8 cellular contexts compared by ENCODE assay signal in the genomic region with DNA sequence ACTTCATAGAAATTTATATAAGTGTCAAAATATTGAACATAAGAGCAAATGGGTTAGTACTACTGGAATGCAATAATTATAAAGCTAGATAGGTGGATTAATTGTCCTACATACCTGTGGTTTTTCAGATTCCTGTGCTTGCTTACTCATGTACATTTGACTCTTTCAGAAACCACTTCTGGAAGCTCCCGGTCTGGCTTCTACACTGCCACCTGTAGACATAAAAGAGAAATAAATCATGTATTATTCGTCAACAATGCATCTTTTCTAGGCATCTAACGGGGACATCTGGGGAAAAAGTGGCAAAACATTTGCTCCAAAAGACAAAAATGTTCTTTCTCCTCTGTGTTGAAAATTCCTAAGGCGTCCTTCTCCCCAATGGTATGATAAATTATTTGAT.
DNase-seq lines count a peak whose midpoint lies in the region; ATAC-seq and TF ChIP-seq lines count a peak whose summit lies in the region.

No MANE protein-coding gene starts in this region.

- H3K27me3 ChIP-seq in smooth muscle cell (ENCODE audit: low read depth) = no peaks in the 10 kb centered on the region

- CTCF ChIA-PET in activated CD4-positive, alpha-beta memory T cell treated with anti-CD3 and anti-CD28 coated beads, Interleukin-2, amount 10 ng/mL, durations not matched to agents 7 days and 5 days (lab: Charles Lee) = interaction anchor here (1.0 to 1.8 kb wide), 5 partner anchors 13 to 537 kb away, joined by 3 to 8 read pairs (median 5); no protein-coding TSS in a partner anchor

- WGBS in smooth muscle cell (ENCODE audit: low lambda C conversion rate) = 22% methylated on average over 4 of the region's 4 CpGs

- TF ChIP-seq CTCF in smooth muscle cell (IDR thresholded peaks at IDR 0.05; ENCODE audit: borderline replicate concordance, insufficient read depth, poor library complexity, severe bottlenecking) = no peak

- peaks cover 34% of the 10 kb centered on the region for H3K36me3 Mint-ChIP-seq in activated CD4-positive, alpha-beta memory T cell treated with anti-CD3 and anti-CD28 coated beads, Interleukin-2, amount 10 ng/mL, durations not matched to agents 7 days and 5 days (ENCODE audit: low read depth)

- H3K9me3 Mint-ChIP-seq in activated CD4-positive, alpha-beta memory T cell treated with anti-CD3 and anti-CD28 coated beads, Interleukin-2, amount 10 ng/mL, durations not matched to agents 7 days and 5 days = no peaks in the 10 kb centered on the region

- no peaks in the 10 kb centered on the region for H3F3A ChIP-seq in smooth muscle cell (ENCODE audit: low read depth)

- peak; percentile 14 for DNase-seq in activated naive CD4-positive, alpha-beta T cell treated with Interleukin-2 at 50 U/mL for 16 hours
- no peak for DNase-seq in activated naive CD4-positive, alpha-beta T cell (lab: John Stamatoyannopoulos, UW)
- peak; percentile 43 for DNase-seq in NCI-H1105 treated with DMSO at 0.1 percent for 48 hours (lab: John Stamatoyannopoulos, UW)
- peak; percentile 30 for DNase-seq in activated CD4-positive, alpha-beta memory T cell treated with anti-CD3 and anti-CD28 coated beads, Interleukin-2, amount 10 ng/mL, durations not matched to agents 7 days and 5 days
- peak; percentile 1 for DNase-seq in globus pallidus (ENCODE audit: low spot score)
- no peak for DNase-seq in smooth muscle cell (lab: John Stamatoyannopoulos, UW; ENCODE audit: unreplicated experiment)

- peaks cover 24% of the 10 kb centered on the region for H3K4me1 ChIP-seq in smooth muscle cell (ENCODE audit: low read depth)

- no peak overlapping the region for H2AFZ ChIP-seq in smooth muscle cell (ENCODE audit: low read depth)

- no peaks in the 10 kb centered on the region for H3K9me3 ChIP-seq in smooth muscle cell (replicated peaks; ENCODE audit: low read depth)

- peaks cover 26% of the 10 kb centered on the region for H4K20me1 ChIP-seq in smooth muscle cell (ENCODE audit: low read depth)

- no peak for ATAC-seq in GM18498 (IDR thresholded peaks at IDR 0.05; ENCODE audit: unreplicated experiment)
- ATAC-seq in GM21423 (IDR thresholded peaks at IDR 0.05; ENCODE audit: unreplicated experiment) = no peak

- H3K27ac Mint-ChIP-seq in activated CD4-positive, alpha-beta memory T cell treated with anti-CD3 and anti-CD28 coated beads, Interleukin-2, amount 10 ng/mL, durations not matched to agents 7 days and 5 days = peak overlapping the region; percentile 89

- peaks cover 54% of the 10 kb centered on the region for H3K4me1 Mint-ChIP-seq in activated CD4-positive, alpha-beta memory T cell treated with anti-CD3 and anti-CD28 coated beads, Interleukin-2, amount 10 ng/mL, durations not matched to agents 7 days and 5 days

- H3K4me3 ChIP-seq in smooth muscle cell = peak overlapping the region; percentile 55

- peak overlapping the region; percentile 41 for H3K27ac ChIP-seq in smooth muscle cell (ENCODE audit: low read depth)

- H3K4me2 ChIP-seq in smooth muscle cell = peak overlapping the region; percentile 73

- peaks cover 60% of the 10 kb centered on the region for H3K79me2 ChIP-seq in smooth muscle cell (ENCODE audit: low read depth)

- no peaks in the 10 kb centered on the region for H3K36me3 ChIP-seq in smooth muscle cell (ENCODE audit: low read depth)

- H3K4me3 Mint-ChIP-seq in activated CD4-positive, alpha-beta memory T cell treated with anti-CD3 and anti-CD28 coated beads, Interleukin-2, amount 10 ng/mL, durations not matched to agents 7 days and 5 days = peak overlapping the region; percentile 99

- H3K9ac ChIP-seq in smooth muscle cell (ENCODE audit: low read depth) = peak overlapping the region; percentile 32

- H3K27me3 Mint-ChIP-seq in activated CD4-positive, alpha-beta memory T cell treated with anti-CD3 and anti-CD28 coated beads, Interleukin-2, amount 10 ng/mL, durations not matched to agents 7 days and 5 days = no peaks in the 10 kb centered on the region

- POLR2A ChIA-PET in activated CD4-positive, alpha-beta memory T cell treated with anti-CD3 and anti-CD28 coated beads, Interleukin-2, amount 10 ng/mL, durations not matched to agents 7 days and 5 days (lab: Charles Lee) = interaction anchor here (0.9 to 4.6 kb wide), 7 partner anchors 10 to 139 kb away, joined by 3 to 39 read pairs (median 5); no protein-coding TSS in a partner anchor

Comparison
In these comparisons a context has a peak if more than half of its experiments do, and no peak if none do; other contexts are left out.
1. DNase-seq: peak in activated naive CD4-positive, alpha-beta T cell treated with Interleukin-2 at 50 U/mL for 16 hours (single experiment), NCI-H1105 treated with DMSO at 0.1 percent for 48 hours (single experiment), activated CD4-positive, alpha-beta memory T cell treated with anti-CD3 and anti-CD28 coated beads, Interleukin-2, amount 10 ng/mL, durations not matched to agents 7 days and 5 days (single experiment) and globus pallidus (single experiment); none in activated naive CD4-positive, alpha-beta T cell (0 of 4) and smooth muscle cell (single experiment).